16 cellular contexts compared by ENCODE assay signal in the genomic region with DNA sequence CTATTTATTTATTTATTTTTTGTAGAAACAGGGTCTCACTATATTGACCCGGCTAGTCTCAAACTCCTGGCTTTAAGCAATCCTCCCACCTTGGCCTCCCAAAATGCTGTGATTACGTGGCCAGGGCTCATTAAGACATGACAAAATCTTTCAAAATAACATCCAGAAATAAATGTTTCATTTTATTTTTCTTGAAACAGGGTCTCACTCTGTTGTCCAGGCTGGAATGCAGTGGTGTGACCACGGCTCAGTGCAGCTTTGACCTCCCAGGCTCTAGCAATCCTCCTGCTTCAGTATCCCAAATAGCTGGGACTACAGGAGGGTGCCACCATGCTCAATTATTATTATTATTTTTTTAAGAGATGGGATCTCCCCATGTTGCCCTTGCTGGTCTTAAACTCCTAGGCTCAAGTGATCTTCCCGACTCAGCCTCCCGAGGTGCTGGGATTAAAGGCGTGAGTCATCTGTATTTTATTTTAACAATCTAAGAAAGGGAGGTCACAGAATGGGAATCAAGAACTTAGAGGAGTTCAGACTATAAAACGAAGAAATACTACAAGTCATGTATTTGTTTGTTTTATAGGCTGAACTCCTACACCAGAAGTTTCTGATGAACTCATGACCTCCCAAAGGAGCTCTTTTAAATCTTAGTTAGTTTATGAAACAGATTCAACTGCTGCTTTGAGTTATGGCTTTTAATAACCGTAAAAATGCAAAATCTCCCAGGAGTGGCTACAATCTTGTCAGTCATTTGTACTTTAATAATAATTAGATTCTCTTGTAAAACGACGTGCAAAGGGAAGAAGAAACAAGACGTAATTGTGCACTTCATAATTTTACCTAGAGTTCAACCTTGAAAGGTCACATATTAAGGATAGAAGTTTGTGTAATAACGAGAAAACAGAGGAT. TPM values are rescaled to one million over a fixed set of nuclear protein-coding genes. Genes with fewer than 3 reads are reported as not detected.
A peak's percentile ranks its signal among the peaks of the same experiment; 100 is the strongest.
DNase-seq lines count a peak whose midpoint lies in the region; ATAC-seq and TF ChIP-seq lines count a peak whose summit lies in the region.
"Had no signal": no experiment of that assay in that cellular context is flagged by ENCODE, and none has a peak within 500 bp of the region (broad histone marks: within the 10 kb centered on the region; RNA-seq: fewer than 3 reads in every experiment).

No MANE protein-coding gene starts in this region.

- H3K4me3 ChIP-seq in AG04449 (ENCODE audit: low read depth, low read length), result peak overlapping the region; percentile 4; the same call in 1 of the 2 replicates
- no peak overlapping the region for H3K4me3 ChIP-seq in naive thymus-derived CD4-positive, alpha-beta T cell (ENCODE audit: low read length)

- DNase-seq in AG04449 (ENCODE audit: low read depth, low spot score) (no peak), HCEC 1CT (peak; percentile 58), Kasumi-1 (lab: John Stamatoyannopoulos, UW) (no peak), HK-2 (ENCODE audit: unreplicated experiment) (no peak), NCI-H2107 treated with DMSO at 0.1 percent for 48 hours (lab: John Stamatoyannopoulos, UW; ENCODE audit: unreplicated experiment) (no peak)
- no peak for DNase-seq in activated naive CD8-positive, alpha-beta T cell treated with anti-CD3 and anti-CD28 coated beads for 36 hours
- DNase-seq in naive thymus-derived CD4-positive, alpha-beta T cell, result no peak
- DNase-seq: activated CD4-positive, CD25-positive, alpha-beta regulatory T cell treated with anti-CD3 and anti-CD28 coated beads, Interleukin-2, amount 50 U/mL, for 72 hours; activated gamma-delta T cell treated with Interleukin-2 at 50 U/mL for 16 hours; cortex of kidney; GOT3; mammary epithelial cell; SHP77; trophoblast cell had no signal

- no peak overlapping the region for H3K27ac Mint-ChIP-seq in activated naive CD8-positive, alpha-beta T cell treated with anti-CD3 and anti-CD28 coated beads for 36 hours
- peak overlapping the region in 4 of 9 donors; percentile 13 to 96 (median 16) for H3K27ac Mint-ChIP-seq in naive thymus-derived CD4-positive, alpha-beta T cell

- no peaks in the 10 kb centered on the region for H3K9me3 ChIP-seq in naive thymus-derived CD4-positive, alpha-beta T cell (ENCODE audit: control insufficient read depth in 2 of 3, low read length in 3 of 3)

- peaks cover 0 to 6% (median 0%) of the 10 kb centered on the region in 3 experiments for H3K36me3 ChIP-seq in naive thymus-derived CD4-positive, alpha-beta T cell (ENCODE audit: control insufficient read depth in 2 of 3, insufficient read depth in 3 of 3, low read length in 3 of 3)

- TF ChIP-seq CTCF in AG04449 (IDR thresholded peaks at IDR 0.05; ENCODE audit: insufficient read depth, low read length, missing control alignments), result no peak

- CTCF ChIA-PET in AG04449 (lab: Yijun Ruan, JAX), result interaction anchor here (0.6 to 2.0 kb wide), 4 partner anchors 14 to 596 kb away, joined by 3 to 7 read pairs (median 5); a partner anchor contains a TSS
- CTCF ChIA-PET in naive thymus-derived CD4-positive, alpha-beta T cell (lab: Charles Lee), result interaction anchor here (0.7 to 1.2 kb wide), 3 partner anchors 137 to 714 kb away, joined by 3 to 4 read pairs (median 3); no protein-coding TSS in a partner anchor

- H3K9me3 Mint-ChIP-seq in activated naive CD8-positive, alpha-beta T cell treated with anti-CD3 and anti-CD28 coated beads for 36 hours, result peaks cover 8% of the 10 kb centered on the region
- H3K9me3 Mint-ChIP-seq in naive thymus-derived CD4-positive, alpha-beta T cell, result peaks cover 0 to 17% (median 6%) of the 10 kb centered on the region in 11 donors

- H3K4me1 Mint-ChIP-seq in activated naive CD8-positive, alpha-beta T cell treated with anti-CD3 and anti-CD28 coated beads for 36 hours, result peaks cover 16% of the 10 kb centered on the region
- H3K4me1 Mint-ChIP-seq in naive thymus-derived CD4-positive, alpha-beta T cell, result peaks cover 11 to 43% (median 25%) of the 10 kb centered on the region in 7 donors

- peak overlapping the region; percentile 46 for H3K4me3 Mint-ChIP-seq in activated naive CD8-positive, alpha-beta T cell treated with anti-CD3 and anti-CD28 coated beads for 36 hours
- H3K4me3 Mint-ChIP-seq in naive thymus-derived CD4-positive, alpha-beta T cell, result peak overlapping the region in 6 of 10 donors; percentile 10 to 99 (median 32)

- no peaks in the 10 kb centered on the region for H3K27me3 Mint-ChIP-seq in activated naive CD8-positive, alpha-beta T cell treated with anti-CD3 and anti-CD28 coated beads for 36 hours
- peaks cover 0 to 11% (median 0%) of the 10 kb centered on the region in 5 donors for H3K27me3 Mint-ChIP-seq in naive thymus-derived CD4-positive, alpha-beta T cell

- H3K4me1 ChIP-seq in naive thymus-derived CD4-positive, alpha-beta T cell (ENCODE audit: control insufficient read depth in 2 of 2, insufficient read depth in 2 of 2, low read length in 2 of 2), result peaks cover 8 to 9% of the 10 kb centered on the region in 2 donors

- intact Hi-C loops in naive thymus-derived CD4-positive, alpha-beta T cell (cut with micrococcal nuclease), result loop anchor here (10.0 kb wide), 3 partner anchors 729 to 811 kb away; a partner anchor contains a TSS

- H3K27me3 ChIP-seq in naive thymus-derived CD4-positive, alpha-beta T cell (ENCODE audit: control insufficient read depth in 2 of 2, insufficient read depth in 2 of 2, low read length in 2 of 2), result no peaks in the 10 kb centered on the region

- peaks cover 12% of the 10 kb centered on the region for H3K36me3 Mint-ChIP-seq in activated naive CD8-positive, alpha-beta T cell treated with anti-CD3 and anti-CD28 coated beads for 36 hours
- peaks cover 0 to 7% (median 0%) of the 10 kb centered on the region in 5 donors for H3K36me3 Mint-ChIP-seq in naive thymus-derived CD4-positive, alpha-beta T cell

- H3K27ac ChIP-seq in naive thymus-derived CD4-positive, alpha-beta T cell (ENCODE audit: low read depth, low read length), result no peak overlapping the region
- H3K27ac ChIP-seq: C4-2B had no signal

- ATAC-seq in naive thymus-derived CD4-positive, alpha-beta T cell, result no peak
- ATAC-seq in HG03045 (IDR thresholded peaks at IDR 0.05; ENCODE audit: unreplicated experiment), result no peak

- POLR2A ChIA-PET in AG04449 (lab: Yijun Ruan, JAX), result no interaction called here
- POLR2A ChIA-PET in naive thymus-derived CD4-positive, alpha-beta T cell (lab: Charles Lee), result interaction anchor here (0.7 kb wide), 2 partner anchors 654 to 1569 kb away, joined by 3 to 4 read pairs; no protein-coding TSS in a partner anchor

RNA-seq across cellular contexts. Expression of a gene that starts 2.1 kb away (rescaled TPM):
- 10 to 100 TPM; 33.2 to 37.7 TPM for total RNA-seq in activated naive CD8-positive, alpha-beta T cell treated with anti-CD3 and anti-CD28 coated beads for 36 hours
- total RNA-seq in naive thymus-derived CD4-positive, alpha-beta T cell, result 10 to 100 TPM; 20.0 to 45.5 (median 31.5) TPM
- 10 to 100 TPM; 46.9 to 47.8 TPM for polyA plus RNA-seq in naive thymus-derived CD4-positive, alpha-beta T cell

RNA-seq across cellular contexts. Expression of a gene that starts 33.3 kb away (rescaled TPM):
- 1 to 10 TPM; 4.1 to 6.6 TPM for total RNA-seq in activated naive CD8-positive, alpha-beta T cell treated with anti-CD3 and anti-CD28 coated beads for 36 hours
- 10 to 100 TPM in 2 of 5 experiments, 1 to 10 TPM in 3; 7.1 to 12.9 (median 9.7) TPM for total RNA-seq in naive thymus-derived CD4-positive, alpha-beta T cell
- 1 to 10 TPM; 9.9 TPM for polyA plus RNA-seq in naive thymus-derived CD4-positive, alpha-beta T cell
